1 cellular context compared by ENCODE assay signal in the genomic region with DNA sequence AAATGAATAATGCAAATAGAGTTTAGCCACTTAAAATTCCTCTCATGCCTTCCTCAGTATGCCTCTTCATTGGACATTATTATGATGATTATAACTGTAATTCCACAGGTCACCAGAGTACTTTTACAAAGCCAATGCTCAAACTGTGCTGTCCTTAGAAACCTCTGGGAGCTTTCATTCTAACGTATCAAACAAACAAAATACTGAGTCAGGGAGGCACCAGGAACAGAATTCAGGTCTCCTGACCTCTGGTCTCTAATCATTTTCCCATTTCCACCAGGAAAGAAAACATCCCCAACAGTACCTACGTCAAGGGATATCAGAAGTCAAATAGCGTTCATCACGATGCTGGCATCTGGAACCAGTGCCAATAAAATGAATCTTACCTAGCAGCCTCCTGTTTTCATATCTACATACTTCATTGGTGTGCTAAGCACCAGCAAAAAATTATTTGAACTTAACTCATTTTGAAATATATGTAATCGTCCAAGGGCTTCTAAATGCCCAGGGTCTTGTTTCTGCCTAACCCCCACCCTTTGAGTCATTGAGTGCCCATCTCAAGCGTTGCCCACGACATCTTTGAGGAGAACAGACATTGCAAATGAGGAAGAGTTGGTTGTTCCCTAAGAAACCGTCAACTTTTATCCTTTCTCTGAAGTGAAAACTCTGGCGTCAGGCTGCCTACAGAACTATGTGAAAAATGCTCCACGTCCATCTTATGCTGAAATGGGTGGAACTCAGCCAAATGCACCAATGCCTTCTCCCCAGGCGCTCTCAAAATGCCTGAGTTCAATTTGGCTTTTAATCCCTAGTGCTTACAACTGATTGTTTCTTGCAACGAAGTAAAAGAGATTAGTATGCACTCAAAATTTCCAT.
TF ChIP-seq lines count a peak whose summit lies in the region.

No MANE protein-coding gene starts in this region.

TF ChIP-seq in A549, 52 proteins besides CTCF, POLR2A, EP300 and RAD21 (continued from another document):
- TF ChIP-seq REST (IDR thresholded peaks at IDR 0.05), result 0 out of 2 replicates have a peak, but pooled peaks have one; percentile 23
- peak; percentile 11 for TF ChIP-seq CHD2 (IDR thresholded peaks at IDR 0.05; ENCODE audit: low read length, partially characterized antibody)
- no peak for TF ChIP-seq HEYL (CRISPR knock-in tag; IDR thresholded peaks at IDR 0.05)
- TF ChIP-seq KDM1A (IDR thresholded peaks at IDR 0.05; ENCODE audit: low read depth), result no peak
- peak; percentile 96 for TF ChIP-seq JUNB (IDR thresholded peaks at IDR 0.05)
- peak; percentile 34; the same call in 1 of the 2 replicates for TF ChIP-seq NFE2L2 (conservative IDR thresholded peaks at IDR 0.05; ENCODE audit: low read length)
- TF ChIP-seq ESRRA (IDR thresholded peaks at IDR 0.05; ENCODE audit: borderline replicate concordance, low read length), result no peak
- no peak; the same call in 2 of the 3 replicates for TF ChIP-seq SMC3 (IDR thresholded peaks at IDR 0.05)
- TF ChIP-seq EHMT2 (IDR thresholded peaks at IDR 0.05; ENCODE audit: low read depth), result no peak
- peak; percentile 56 to 67; a peak in 3 of 4 replicates for TF ChIP-seq CEBPB (IDR thresholded peaks at IDR 0.05)
- TF ChIP-seq HOXB13 (CRISPR knock-in tag; IDR thresholded peaks at IDR 0.05; ENCODE audit: low read depth), result peak; percentile 10; the same call in 1 of the 2 replicates
- TF ChIP-seq RFX5 (IDR thresholded peaks at IDR 0.05), result no peak
- TF ChIP-seq FOXS1 (CRISPR knock-in tag; IDR thresholded peaks at IDR 0.05), result peak; percentile 51; the same call in 1 of the 2 replicates
- TF ChIP-seq, protein P1, sequence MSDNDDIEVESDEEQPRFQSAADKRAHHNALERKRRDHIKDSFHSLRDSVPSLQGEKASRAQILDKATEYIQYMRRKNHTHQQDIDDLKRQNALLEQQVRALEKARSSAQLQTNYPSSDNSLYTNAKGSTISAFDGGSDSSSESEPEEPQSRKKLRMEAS (IDR thresholded peaks at IDR 0.05), result peak; percentile 68
- TF ChIP-seq, protein P2, sequence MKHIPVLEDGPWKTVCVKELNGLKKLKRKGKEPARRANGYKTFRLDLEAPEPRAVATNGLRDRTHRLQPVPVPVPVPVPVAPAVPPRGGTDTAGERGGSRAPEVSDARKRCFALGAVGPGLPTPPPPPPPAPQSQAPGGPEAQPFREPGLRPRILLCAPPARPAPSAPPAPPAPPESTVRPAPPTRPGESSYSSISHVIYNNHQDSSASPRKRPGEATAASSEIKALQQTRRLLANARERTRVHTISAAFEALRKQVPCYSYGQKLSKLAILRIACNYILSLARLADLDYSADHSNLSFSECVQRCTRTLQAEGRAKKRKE (CRISPR knock-in tag; IDR thresholded peaks at IDR 0.05; ENCODE audit: low read depth), result no peak
- no peak for TF ChIP-seq ZC3H11A (IDR thresholded peaks at IDR 0.05)
- TF ChIP-seq KDM5A (IDR thresholded peaks at IDR 0.05), result no peak
- TF ChIP-seq RARB (CRISPR knock-in tag; IDR thresholded peaks at IDR 0.05), result no peak; the same call in none of the 2 replicates
- TF ChIP-seq FOSB (CRISPR knock-in tag; IDR thresholded peaks at IDR 0.05), result no peak
- no peak for TF ChIP-seq USF2 (IDR thresholded peaks at IDR 0.05)
- TF ChIP-seq ZFP36 (IDR thresholded peaks at IDR 0.05; ENCODE audit: borderline replicate concordance, partially characterized antibody), result no peak
- TF ChIP-seq TFCP2L1 (CRISPR knock-in tag; IDR thresholded peaks at IDR 0.05), result no peak
- TF ChIP-seq PBX3 (IDR thresholded peaks at IDR 0.05), result peak; percentile 44; the same call in 1 of the 2 replicates
- no peak for TF ChIP-seq PHF8 (IDR thresholded peaks at IDR 0.05; ENCODE audit: borderline replicate concordance, low read depth)
- TF ChIP-seq MYC (IDR thresholded peaks at IDR 0.05; ENCODE audit: borderline replicate concordance, low read length), result no peak
- no peak for TF ChIP-seq SREBF2 (IDR thresholded peaks at IDR 0.05)
- TF ChIP-seq, protein P3, sequence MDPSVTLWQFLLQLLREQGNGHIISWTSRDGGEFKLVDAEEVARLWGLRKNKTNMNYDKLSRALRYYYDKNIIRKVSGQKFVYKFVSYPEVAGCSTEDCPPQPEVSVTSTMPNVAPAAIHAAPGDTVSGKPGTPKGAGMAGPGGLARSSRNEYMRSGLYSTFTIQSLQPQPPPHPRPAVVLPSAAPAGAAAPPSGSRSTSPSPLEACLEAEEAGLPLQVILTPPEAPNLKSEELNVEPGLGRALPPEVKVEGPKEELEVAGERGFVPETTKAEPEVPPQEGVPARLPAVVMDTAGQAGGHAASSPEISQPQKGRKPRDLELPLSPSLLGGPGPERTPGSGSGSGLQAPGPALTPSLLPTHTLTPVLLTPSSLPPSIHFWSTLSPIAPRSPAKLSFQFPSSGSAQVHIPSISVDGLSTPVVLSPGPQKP (IDR thresholded peaks at IDR 0.05; ENCODE audit: low read depth, low read length), result no peak
- TF ChIP-seq E2F6 (IDR thresholded peaks at IDR 0.05; ENCODE audit: borderline replicate concordance, low read depth), result no peak
- TF ChIP-seq CBX8 (IDR thresholded peaks at IDR 0.05), result no peak
- TF ChIP-seq JUN (IDR thresholded peaks at IDR 0.05), result peak; percentile 97 to 98
- peak; percentile 83 for TF ChIP-seq FOSL2 (IDR thresholded peaks at IDR 0.05)
- peak; percentile 88 for TF ChIP-seq FOSL2 (CRISPR knock-in tag; IDR thresholded peaks at IDR 0.05)
- TF ChIP-seq HOXB5 (CRISPR knock-in tag; IDR thresholded peaks at IDR 0.05), result peak; percentile 25; the same call in 1 of the 2 replicates
- peak; percentile 62 for TF ChIP-seq MAFK (IDR thresholded peaks at IDR 0.05; ENCODE audit: partially characterized antibody)
- TF ChIP-seq NPAS2 (CRISPR knock-in tag; IDR thresholded peaks at IDR 0.05; ENCODE audit: borderline replicate concordance), result no peak
- TF ChIP-seq NR3C1 (IDR thresholded peaks at IDR 0.05), result no peak
- no peak for TF ChIP-seq ZNF302 (CRISPR knock-in tag; IDR thresholded peaks at IDR 0.05)
- TF ChIP-seq POLR2AphosphoS2 (conservative IDR thresholded peaks at IDR 0.05; ENCODE audit: low read length), result no peak
- no peak for TF ChIP-seq RNF2 (IDR thresholded peaks at IDR 0.05; ENCODE audit: borderline replicate concordance, low read depth)
- no peak for TF ChIP-seq TP53 (CRISPR knock-in tag; IDR thresholded peaks at IDR 0.05)
- TF ChIP-seq GATA3 (IDR thresholded peaks at IDR 0.05; ENCODE audit: borderline replicate concordance), result peak; percentile 97
- TF ChIP-seq, protein P4, sequence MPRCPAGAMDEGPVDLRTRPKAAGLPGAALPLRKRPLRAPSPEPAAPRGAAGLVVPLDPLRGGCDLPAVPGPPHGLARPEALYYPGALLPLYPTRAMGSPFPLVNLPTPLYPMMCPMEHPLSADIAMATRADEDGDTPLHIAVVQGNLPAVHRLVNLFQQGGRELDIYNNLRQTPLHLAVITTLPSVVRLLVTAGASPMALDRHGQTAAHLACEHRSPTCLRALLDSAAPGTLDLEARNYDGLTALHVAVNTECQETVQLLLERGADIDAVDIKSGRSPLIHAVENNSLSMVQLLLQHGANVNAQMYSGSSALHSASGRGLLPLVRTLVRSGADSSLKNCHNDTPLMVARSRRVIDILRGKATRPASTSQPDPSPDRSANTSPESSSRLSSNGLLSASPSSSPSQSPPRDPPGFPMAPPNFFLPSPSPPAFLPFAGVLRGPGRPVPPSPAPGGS (IDR thresholded peaks at IDR 0.05), result peak; percentile 93; the same call in 2 of the 3 replicates
- TF ChIP-seq HES2 (IDR thresholded peaks at IDR 0.05), result 0 out of 2 replicates have a peak, but pooled peaks have one; percentile 8
- no peak for TF ChIP-seq HDAC2 (IDR thresholded peaks at IDR 0.05)
TF ChIP-seq in A549: peak in this region for 18.
